ENCODE assay signal across 12 cellular contexts in the genomic region with DNA sequence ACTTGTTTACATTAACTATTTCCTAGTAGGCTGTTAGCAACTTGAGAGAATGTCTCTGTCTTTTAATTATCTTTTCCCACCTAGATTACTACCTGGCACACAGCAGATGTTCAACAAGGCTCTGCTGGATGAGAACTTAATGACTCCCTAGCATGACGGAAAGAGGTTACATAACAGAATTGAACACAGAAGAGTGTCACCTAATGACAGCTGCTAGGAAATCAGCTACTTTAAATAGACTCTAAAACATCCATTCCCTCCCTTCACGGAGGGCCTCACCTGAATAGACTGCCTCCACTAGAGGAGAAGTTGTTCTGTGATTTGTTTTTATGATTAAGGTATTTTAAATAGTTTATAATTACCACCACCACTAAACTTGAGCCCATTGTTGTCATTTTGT.
"Had no signal": no experiment of that assay in that cellular context is flagged by ENCODE, and none has a peak within 500 bp of the region (broad histone marks: within the 10 kb centered on the region; RNA-seq: fewer than 3 reads in every experiment).

No MANE protein-coding gene starts in this region.

- ATAC-seq: activated CD8-positive, alpha-beta T cell treated with anti-CD3 and anti-CD28 coated beads, Interleukin-2, amount 10 ng/mL, durations not matched to agents 7 days and 5 days; activated naive CD8-positive, alpha-beta T cell treated with anti-CD3 and anti-CD28 coated beads, Interleukin-2, amount 50 U/mL, for 24 hours had no signal

- H3K36me3 ChIP-seq: esophagus squamous epithelium, ovary had no signal

- H3K4me3 ChIP-seq: esophagus squamous epithelium, ovary had no signal

- H3K9me3 ChIP-seq: esophagus squamous epithelium, ovary had no signal

- DNase-seq: activated CD4-positive, alpha-beta T cell treated with anti-CD3 and anti-CD28 coated beads for 48 hours; activated CD8-positive, alpha-beta T cell treated with anti-CD3 and anti-CD28 coated beads, Interleukin-2, amount 10 ng/mL, durations not matched to agents 7 days and 5 days; activated naive CD4-positive, alpha-beta T cell treated with Interleukin-2 at 50 U/mL for 16 hours; activated naive CD8-positive, alpha-beta T cell treated with anti-CD3 and anti-CD28 coated beads, Interleukin-2, amount 50 U/mL, for 24 hours; esophagus squamous epithelium; foreskin fibroblast; glutamatergic neuron; ovary; stimulated activated CD4-positive, alpha-beta T cell treated with anti-CD3 and anti-CD28 coated beads, Interleukin-12 subunit alpha, Interleukin-12 subunit beta, amount 100 ng/mL, for 4 hours; stimulated activated naive CD4-positive, alpha-beta T cell; substantia nigra; trophoblast cell had no signal

- H3K27me3 ChIP-seq: ovary had no signal

- H3K27ac ChIP-seq: esophagus squamous epithelium, ovary had no signal

- H3K4me1 ChIP-seq: esophagus squamous epithelium had no signal
